13 cellular contexts compared by ENCODE assay signal in genomic region chr2:202337133-202337532, GRCh38.
"Had no signal": no experiment of that assay in that cellular context is flagged by ENCODE, and none has a peak within 500 bp of the region (broad histone marks: within the 10 kb centered on the region; RNA-seq: fewer than 3 reads in every experiment).

No MANE protein-coding gene starts in this region.

- H3K27ac ChIP-seq: heart right ventricle, pancreas, skin epidermis, testis had no signal

- DNase-seq: activated CD4-positive, alpha-beta T cell treated with anti-CD3 and anti-CD28 coated beads for 48 hours; activated CD8-positive, alpha-beta memory T cell treated with anti-CD3 and anti-CD28 coated beads, Interleukin-2, amount 50 U/mL, for 48 hours; activated CD8-positive, alpha-beta T cell treated with anti-CD3 and anti-CD28 coated beads, Interleukin-2, amount 10 ng/mL, durations not matched to agents 7 days and 5 days; activated naive CD8-positive, alpha-beta T cell treated with anti-CD3 and anti-CD28 coated beads, Interleukin-2, amount 10 ng/mL, durations not matched to agents 7 days and 5 days; anterior cingulate cortex; heart right ventricle; pancreas; stimulated activated CD4-positive, alpha-beta T cell treated with anti-CD3 and anti-CD28 coated beads, Interleukin-4, amount 100 ng/mL, for 4 hours; stimulated activated naive CD8-positive, alpha-beta T cell treated with anti-CD3 and anti-CD28 coated beads, Interleukin-15, amount 100 ng/mL, for 72 hours; testis had no signal

- H3K4me1 Mint-ChIP-seq: activated naive CD8-positive, alpha-beta T cell treated with anti-CD3 and anti-CD28 coated beads, Interleukin-2, amount 10 ng/mL, durations not matched to agents 7 days and 5 days; neural crest cell; stimulated activated naive CD8-positive, alpha-beta T cell treated with anti-CD3 and anti-CD28 coated beads, Interleukin-15, amount 100 ng/mL, for 72 hours; WTC11 had no signal

- H3K36me3 Mint-ChIP-seq: activated naive CD8-positive, alpha-beta T cell treated with anti-CD3 and anti-CD28 coated beads, Interleukin-2, amount 10 ng/mL, durations not matched to agents 7 days and 5 days; WTC11 had no signal

- H3K27ac Mint-ChIP-seq: activated CD8-positive, alpha-beta T cell treated with anti-CD3 and anti-CD28 coated beads, Interleukin-2, amount 10 ng/mL, durations not matched to agents 7 days and 5 days; activated naive CD8-positive, alpha-beta T cell treated with anti-CD3 and anti-CD28 coated beads, Interleukin-2, amount 10 ng/mL, durations not matched to agents 7 days and 5 days; WTC11 had no signal

- H3K9me3 ChIP-seq: heart right ventricle, pancreas, testis had no signal

- H3K27me3 Mint-ChIP-seq: activated naive CD8-positive, alpha-beta T cell treated with anti-CD3 and anti-CD28 coated beads, Interleukin-2, amount 10 ng/mL, durations not matched to agents 7 days and 5 days; stimulated activated naive CD8-positive, alpha-beta T cell treated with anti-CD3 and anti-CD28 coated beads, Interleukin-15, amount 100 ng/mL, for 72 hours had no signal

- H3K4me3 ChIP-seq: heart right ventricle, pancreas, skin epidermis, testis had no signal

- H3K27me3 ChIP-seq: heart right ventricle, pancreas, testis had no signal

- ATAC-seq: activated CD8-positive, alpha-beta T cell treated with anti-CD3 and anti-CD28 coated beads, Interleukin-2, amount 10 ng/mL, durations not matched to agents 7 days and 5 days; pancreas; stimulated activated naive CD8-positive, alpha-beta T cell treated with anti-CD3 and anti-CD28 coated beads, Interleukin-15, amount 100 ng/mL, for 72 hours; WTC11 had no signal

- H3K36me3 ChIP-seq: heart right ventricle, pancreas had no signal

- H3K4me1 ChIP-seq: pancreas, testis had no signal

- H3K4me3 Mint-ChIP-seq: activated CD8-positive, alpha-beta T cell treated with anti-CD3 and anti-CD28 coated beads, Interleukin-2, amount 10 ng/mL, durations not matched to agents 7 days and 5 days; activated naive CD8-positive, alpha-beta T cell treated with anti-CD3 and anti-CD28 coated beads, Interleukin-2, amount 10 ng/mL, durations not matched to agents 7 days and 5 days; neural crest cell; stimulated activated naive CD8-positive, alpha-beta T cell treated with anti-CD3 and anti-CD28 coated beads, Interleukin-15, amount 100 ng/mL, for 72 hours; WTC11 had no signal

- H3K9me3 Mint-ChIP-seq: activated naive CD8-positive, alpha-beta T cell treated with anti-CD3 and anti-CD28 coated beads, Interleukin-2, amount 10 ng/mL, durations not matched to agents 7 days and 5 days; neural crest cell; stimulated activated naive CD8-positive, alpha-beta T cell treated with anti-CD3 and anti-CD28 coated beads, Interleukin-15, amount 100 ng/mL, for 72 hours; WTC11 had no signal
